Comparison of ENCODE assay signal across 1 cellular context in genomic region chr6:117919775-117920492, GRCh38.
TF ChIP-seq lines count a peak whose summit lies in the region.

No MANE protein-coding gene starts in this region.

TF ChIP-seq in HepG2, 621 proteins besides CTCF, POLR2A, EP300 and RAD21 (continued from another document):
- TF ChIP-seq NFRKB (IDR thresholded peaks at IDR 0.05), result no peak
- no peak for TF ChIP-seq CSRNP1 (CRISPR knock-in tag; IDR thresholded peaks at IDR 0.05)
- 0 out of 2 replicates have a peak, but pooled peaks have one; percentile 14 for TF ChIP-seq ZFY (CRISPR knock-in tag; IDR thresholded peaks at IDR 0.05)
- 0 out of 2 replicates have a peak, but pooled peaks have one; percentile 36 for TF ChIP-seq ZNF280D (CRISPR knock-in tag; IDR thresholded peaks at IDR 0.05)
- 0 out of 2 replicates have a peak, but pooled peaks have one; percentile 33 for TF ChIP-seq NFKB2 (CRISPR knock-in tag; IDR thresholded peaks at IDR 0.05; ENCODE audit: borderline replicate concordance)
